In the genomic region with DNA sequence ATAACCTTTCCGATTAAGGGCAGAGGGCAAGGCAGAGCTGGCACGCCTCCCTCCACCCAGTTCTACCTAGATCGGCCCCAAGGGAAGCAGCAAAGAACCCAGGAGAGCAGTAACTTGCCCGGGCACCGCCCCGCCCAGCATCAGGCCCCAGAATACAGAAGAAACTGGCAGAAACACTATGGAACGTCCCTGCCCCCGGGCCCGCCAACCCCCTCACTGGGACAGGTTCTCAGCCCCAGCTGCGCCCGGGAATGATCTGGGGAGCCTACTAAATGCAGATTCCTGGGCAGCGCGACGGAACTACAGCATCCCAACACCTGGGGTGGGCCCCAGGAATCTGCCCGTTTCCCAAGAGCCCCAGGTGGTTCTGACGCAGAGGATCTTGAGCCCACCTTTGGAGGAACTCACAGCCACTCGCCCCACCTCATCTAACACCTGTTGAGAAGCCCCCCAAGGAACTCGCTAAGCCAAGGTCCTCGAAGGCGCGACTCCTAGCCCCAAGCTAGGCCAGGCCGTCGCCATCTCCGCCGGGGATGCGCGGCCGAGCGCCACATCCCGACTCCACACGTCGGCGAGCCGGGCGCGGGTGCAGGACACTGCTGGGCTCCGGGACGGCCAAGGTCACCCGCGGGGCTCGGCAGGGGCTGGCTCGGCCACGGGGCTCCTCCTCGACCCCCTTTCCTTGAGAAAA, we compare ENCODE assay signal across 8 cellular contexts. TPM values are rescaled to one million over a fixed set of nuclear protein-coding genes. Genes with fewer than 3 reads are reported as not detected.
A peak's percentile ranks its signal among the peaks of the same experiment; 100 is the strongest.
DNase-seq lines count a peak whose midpoint lies in the region; ATAC-seq and TF ChIP-seq lines count a peak whose summit lies in the region.

No MANE protein-coding gene starts in this region.

- H3K23me2 ChIP-seq in H9 (ENCODE audit: insufficient read length, low read depth, low read length, poor library complexity, severe bottlenecking): peaks cover 7% of the 10 kb centered on the region

- H4K5ac ChIP-seq in H9 (ENCODE audit: insufficient read length, low read depth, low read length): no peak overlapping the region

- no peaks in the 10 kb centered on the region; the same call in 1 of the 2 replicates for H3K4me1 ChIP-seq in H9 (ENCODE audit: insufficient read depth, low read length)

- no peak overlapping the region for H3K56ac ChIP-seq in H9 (ENCODE audit: insufficient read length, low read depth, low read length)

- H2BK120ac ChIP-seq in H9 (ENCODE audit: low read depth, low read length, poor library complexity, severe bottlenecking): no peak overlapping the region

- peak overlapping the region; percentile 47 for H3K18ac ChIP-seq in H9 (ENCODE audit: insufficient read length, low read depth, low read length)

- no peak overlapping the region for H3T11ph ChIP-seq in H9 (ENCODE audit: low read length)

- no peak overlapping the region for H4K91ac ChIP-seq in H9 (ENCODE audit: insufficient read length, low read depth, low read length)

- H3K36me3 Mint-ChIP-seq in H9 (ENCODE audit: insufficient read depth in 1 of 3, low read depth in 3 of 3) (peaks cover 30 to 33% (median 30%) of the 10 kb centered on the region in 3 experiments), T-cell (peaks cover 7% of the 10 kb centered on the region)

- DNase-seq in H9 (peak; percentile 61), T-cell (peak in 1 of 34 experiments; percentile 23), fibroblast of the aortic adventitia (ENCODE audit: low read depth) (no peak), omental fat pad (ENCODE audit: low spot score) (no peak), NCI-H2196 treated with DMSO at 0.1 percent for 48 hours (lab: John Stamatoyannopoulos, UW; ENCODE audit: unreplicated experiment) (no peak), foreskin melanocyte (no peak)
- no peak for DNase-seq in activated CD4-positive, CD25-positive, alpha-beta regulatory T cell treated with anti-CD3 and anti-CD28 coated beads, Interleukin-2, amount 50 U/mL, for 72 hours

- no peak overlapping the region for H3K4ac ChIP-seq in H9 (ENCODE audit: low read depth, low read length)

- peak overlapping the region; percentile 90 for H3K14ac ChIP-seq in H9 (ENCODE audit: insufficient read depth, low read length)

- H3K4me1 Mint-ChIP-seq in H9 (peaks cover 27 to 29% of the 10 kb centered on the region in 2 experiments), T-cell (peaks cover 45 to 56% (median 51%) of the 10 kb centered on the region in 3 donors)

- H2BK12ac ChIP-seq in H9 (ENCODE audit: insufficient read length, low read depth, low read length): no peak overlapping the region

- H3K9me3 Mint-ChIP-seq in H9 (peaks cover 16 to 19% of the 10 kb centered on the region in 2 experiments), T-cell (peaks cover 3 to 5% (median 3%) of the 10 kb centered on the region in 3 donors)

- no peak overlapping the region for H3K27ac ChIP-seq in H9 (ENCODE audit: insufficient read length, low read depth, low read length)

- CTCF ChIA-PET in T-cell (lab: Charles Lee): interaction anchor here in 1 of 2 donors (0.5 kb wide), 1 partner anchor 18 kb away, joined by 5 read pairs; no protein-coding TSS in a partner anchor

- no peaks in the 10 kb centered on the region for H3K79me1 ChIP-seq in H9 (ENCODE audit: insufficient read depth, low read depth, low read length, poor library complexity, severe bottlenecking)

- H2AFZ ChIP-seq in H9 (ENCODE audit: low read length): no peak overlapping the region

- peaks cover 2% of the 10 kb centered on the region; the same call in 1 of the 2 replicates for H3K79me2 ChIP-seq in H9 (ENCODE audit: insufficient read depth, low read length)

- no peaks in the 10 kb centered on the region; the same call in 1 of the 2 replicates for H3K27me3 ChIP-seq in H9 (ENCODE audit: insufficient read depth, low read length)

- H3K27ac Mint-ChIP-seq in H9 (peak overlapping the region in 2 of 3 experiments; percentile 34 to 53; a peak in 3 of 7 replicates), T-cell (peak overlapping the region; percentile 62 to 85)

- peaks cover 34% of the 10 kb centered on the region for H3K27me3 Mint-ChIP-seq in H9 (ENCODE audit: low read depth)
- no peaks in the 10 kb centered on the region for H3K27me3 Mint-ChIP-seq in T-cell

- ATAC-seq in T-cell (replicated peaks in 1 of 4) (no peak), omental fat pad (ENCODE audit: low FRiP score) (peak; percentile 17), HG02973 (IDR thresholded peaks at IDR 0.05; ENCODE audit: unreplicated experiment) (no peak)

- no peak overlapping the region for H3K23ac ChIP-seq in H9 (ENCODE audit: insufficient read length, low read depth, low read length)

- H3K9ac ChIP-seq in H9 (ENCODE audit: extremely low read depth, insufficient read length, low read length): peak overlapping the region; percentile 60

- peak overlapping the region; percentile 83 to 87 for H3K4me3 Mint-ChIP-seq in H9
- H3K4me3 Mint-ChIP-seq in T-cell: peak overlapping the region; percentile 78 to 82 (median 78)

- H4K20me1 ChIP-seq in H9 (ENCODE audit: control insufficient read depth, insufficient read depth, insufficient read length): no peaks in the 10 kb centered on the region

- H2BK5ac ChIP-seq in H9 (ENCODE audit: insufficient read length, low read length): no peak overlapping the region

- no peak overlapping the region for H2BK20ac ChIP-seq in H9 (ENCODE audit: low read depth, low read length, poor library complexity, severe bottlenecking)

- WGBS in H9 (ENCODE audit: extremely low coverage, insufficient read length, low lambda C conversion rate): no CpG with 5 or more reads among the region's 44 CpGs

- H3K4me3 ChIP-seq in fibroblast of the aortic adventitia (ENCODE audit: low read depth, low read length): peak overlapping the region; percentile 77

- TF ChIP-seq CTCF in H9 (conservative IDR thresholded peaks at IDR 0.05) (no peak), fibroblast of the aortic adventitia (IDR thresholded peaks at IDR 0.05; ENCODE audit: insufficient read depth, low read length) (no peak), omental fat pad (IDR thresholded peaks at IDR 0.05) (no peak)

- H2BK15ac ChIP-seq in H9 (ENCODE audit: low read depth, low read length): no peak overlapping the region

- no peak overlapping the region for H4K8ac ChIP-seq in H9 (replicated peaks; ENCODE audit: insufficient read length, low read depth, low read length)

- POLR2A ChIA-PET in T-cell (lab: Charles Lee): interaction anchor here in 1 of 2 donors (1.0 kb wide), 1 partner anchor 48 kb away, joined by 3 read pairs; no protein-coding TSS in a partner anchor

- peaks cover 5% of the 10 kb centered on the region for H3K9me3 ChIP-seq in H9 (ENCODE audit: control insufficient read depth, low read depth, low read length)

- H3K4me2 ChIP-seq in H9 (ENCODE audit: insufficient read depth, insufficient read length, low read length): peak overlapping the region; percentile 65

- H2AK5ac ChIP-seq in H9 (ENCODE audit: insufficient read length, low read length): no peak overlapping the region

RNA-seq across cellular contexts. Expression of a gene that starts 1.1 kb away (rescaled TPM):
- total RNA-seq in H9 (2021) (49.7 and 50.5 TPM in 2 replicates), T-cell (10 to 100 TPM; 28.6 to 31.3 (median 29.7) TPM), fibroblast of the aortic adventitia (ENCODE audit: low replicate concordance) (11.8 and 20.3 TPM in 2 replicates), omental fat pad (10 to 100 TPM; 12.7 to 18.8 (median 14.2) TPM)

RNA-seq across cellular contexts. Expression of a gene that starts 18.6 kb away (rescaled TPM):
- total RNA-seq in H9 (2021) (1.4 and 2.0 TPM in 2 replicates), T-cell (under 1 TPM; 0.30 to 0.66 (median 0.50) TPM), fibroblast of the aortic adventitia (ENCODE audit: low replicate concordance) (under 0.01 TPM in 1 of 2 replicates, not detected in the other), omental fat pad (under 1 TPM in 2 of 4 donors, not detected in 2; 0.19 to 0.36 TPM)
